ENCODE assay signal across 12 cellular contexts in genomic region chr6:9131616-9132015, GRCh38.
A peak's percentile ranks its signal among the peaks of the same experiment; 100 is the strongest.
DNase-seq lines count a peak whose midpoint lies in the region; ATAC-seq, FAIRE-seq and TF ChIP-seq lines count a peak whose summit lies in the region.
"Had no signal": no experiment of that assay in that cellular context is flagged by ENCODE, and none has a peak within 500 bp of the region (broad histone marks: within the 10 kb centered on the region; RNA-seq: fewer than 3 reads in every experiment).

No MANE protein-coding gene starts in this region.

- POLR2A ChIA-PET in naive thymus-derived CD8-positive, alpha-beta T cell (lab: Charles Lee) = no interaction called here

- ATAC-seq in pancreas = peak; percentile 74 to 92 (median 88)
- ATAC-seq in naive thymus-derived CD8-positive, alpha-beta T cell = no peak
- ATAC-seq: GM12878 had no signal

- no peak for TF ChIP-seq CTCF in epithelial cell of esophagus (IDR thresholded peaks at IDR 0.05; ENCODE audit: insufficient read depth, low read depth, low read length, missing control alignments)
- TF ChIP-seq CTCF in pancreas (IDR thresholded peaks at IDR 0.05) = no peak

- DNase-seq in DMS53 treated with DMSO at 0.1 percent for 48 hours (lab: John Stamatoyannopoulos, UW; ENCODE audit: unreplicated experiment) (peak; percentile 61), NCI-H2081 (lab: John Stamatoyannopoulos, UW) (peak; percentile 70 to 87), epithelial cell of esophagus (ENCODE audit: low read depth) (peak; percentile 46), pancreas (peak in 5 of 6 donors; percentile 18 to 42 (median 40)), NCI-H524 (lab: John Stamatoyannopoulos, UW) (no peak)
- no peak for DNase-seq in naive thymus-derived CD8-positive, alpha-beta T cell
- no peak for DNase-seq in activated CD4-positive, CD25-positive, alpha-beta regulatory T cell treated with anti-CD3 and anti-CD28 coated beads, Interleukin-2, amount 50 U/mL, for 72 hours
- DNase-seq: MG63; stimulated activated CD4-positive, alpha-beta T cell treated with anti-CD3 and anti-CD28 coated beads, Interleukin-2, amount 100 ng/mL, for 24 hours; stimulated activated CD8-positive, alpha-beta memory T cell treated with anti-CD3 and anti-CD28 coated beads, Interleukin-4, amount 100 ng/mL, for 48 hours had no signal

- no peak overlapping the region for H3K4me3 Mint-ChIP-seq in naive thymus-derived CD8-positive, alpha-beta T cell

- no peaks in the 10 kb centered on the region for H3K36me3 Mint-ChIP-seq in naive thymus-derived CD8-positive, alpha-beta T cell

- no peak overlapping the region for H3K27ac ChIP-seq in pancreas
- H3K27ac ChIP-seq: BLaER1 had no signal

- H3K9me3 Mint-ChIP-seq in naive thymus-derived CD8-positive, alpha-beta T cell = peaks cover 0 to 4% (median 0%) of the 10 kb centered on the region in 9 donors

- H3K4me1 ChIP-seq in pancreas = no peaks in the 10 kb centered on the region
- H3K4me1 ChIP-seq: BLaER1 had no signal

- H3K4me3 ChIP-seq in epithelial cell of esophagus (ENCODE audit: low read length) (no peak overlapping the region), pancreas (no peak overlapping the region)
- H3K4me3 ChIP-seq: BLaER1, GM12878, MG63 had no signal

- no peaks in the 10 kb centered on the region for H3K9me3 ChIP-seq in pancreas
- H3K9me3 ChIP-seq: BLaER1, MG63 had no signal

- H3K27me3 Mint-ChIP-seq in naive thymus-derived CD8-positive, alpha-beta T cell = no peaks in the 10 kb centered on the region

- no peak overlapping the region for H3K27ac Mint-ChIP-seq in naive thymus-derived CD8-positive, alpha-beta T cell

- FAIRE-seq in pancreas (lab: Jason Lieb, UNC) = no peak
- FAIRE-seq: GM12878 had no signal

- intact Hi-C loops in pancreas (cut with DNase I) = no loop called here

- no peaks in the 10 kb centered on the region for H3K36me3 ChIP-seq in pancreas
- H3K36me3 ChIP-seq: BLaER1, MG63 had no signal

- no peaks in the 10 kb centered on the region for H3K4me1 Mint-ChIP-seq in naive thymus-derived CD8-positive, alpha-beta T cell

- H3K27me3 ChIP-seq in pancreas = no peaks in the 10 kb centered on the region
- H3K27me3 ChIP-seq: BLaER1, MG63 had no signal

- WGBS in pancreas, 2 donors = 4% methylated on average over 8 of the region's 8 CpGs

Comparison
In these comparisons a context has a peak if more than half of its experiments do, and no peak if none do; other contexts are left out.
1. DNase-seq: peak in DMS53 treated with DMSO at 0.1 percent for 48 hours (single experiment), NCI-H2081 (2 of 2), epithelial cell of esophagus (single experiment) and pancreas (5 of 6); none in naive thymus-derived CD8-positive, alpha-beta T cell (0 of 10), NCI-H524 (0 of 2) and activated CD4-positive, CD25-positive, alpha-beta regulatory T cell treated with anti-CD3 and anti-CD28 coated beads, Interleukin-2, amount 50 U/mL, for 72 hours (single experiment).
2. ATAC-seq: peak in pancreas (4 of 4); none in naive thymus-derived CD8-positive, alpha-beta T cell (0 of 2).